33 cellular contexts compared by ENCODE assay signal in genomic region chr17:8610558-8610957, GRCh38. TPM values are rescaled to one million over a fixed set of nuclear protein-coding genes. Genes with fewer than 3 reads are reported as not detected.
DNase-seq lines count a peak whose midpoint lies in the region; ATAC-seq, FAIRE-seq and TF ChIP-seq lines count a peak whose summit lies in the region.
"Had no signal": no experiment of that assay in that cellular context is flagged by ENCODE, and none has a peak within 500 bp of the region (broad histone marks: within the 10 kb centered on the region; RNA-seq: fewer than 3 reads in every experiment).

No MANE protein-coding gene starts in this region.

- H3K79me2 ChIP-seq in hepatocyte: peaks cover 98% of the 10 kb centered on the region

- ATAC-seq in A549 (no peak), gastrocnemius medialis (no peak)
- ATAC-seq: K562; natural killer cell treated with Interleukin-12 subunit alpha and Interleukin-12 subunit beta and Interleukin-15 and Interleukin-18, amount 100 ng/mL, for 72 hours; stimulated activated memory B cell treated with anti-CD40 and anti-IgM and Interleukin-4, amounts not matched to agents 10 μg/mL and 1 μg/mL and 100 μg/mL, for 72 hours had no signal

- no peak overlapping the region for H2AFZ ChIP-seq in hepatocyte

- H3K4me1 Mint-ChIP-seq in CD4-positive, alpha-beta memory T cell: no peaks in the 10 kb centered on the region
- H3K4me1 Mint-ChIP-seq: stimulated activated memory B cell treated with anti-CD40 and anti-IgM and Interleukin-4, amounts not matched to agents 10 μg/mL and 1 μg/mL and 100 μg/mL, for 72 hours had no signal

- peaks cover 21% of the 10 kb centered on the region for H4K20me1 ChIP-seq in hepatocyte (ENCODE audit: insufficient read depth, poor library complexity, severe bottlenecking)

- FAIRE-seq in A549 (lab: Jason Lieb, UNC): peak; percentile 32
- FAIRE-seq: islet of Langerhans, K562, RCC 7860 had no signal

- no peak for TF ChIP-seq EP300 in A549 (IDR thresholded peaks at IDR 0.05)

- peaks cover 5 to 13% of the 10 kb centered on the region in 2 donors for H3K27me3 Mint-ChIP-seq in CD4-positive, alpha-beta memory T cell

- no peak overlapping the region for H3K27ac Mint-ChIP-seq in CD4-positive, alpha-beta memory T cell
- H3K27ac Mint-ChIP-seq: activated CD4-positive, alpha-beta memory T cell treated with anti-CD3 and anti-CD28 coated beads for 36 hours; activated T-helper 1 cell treated with anti-CD3 and anti-CD28 coated beads, Interleukin-12 subunit alpha, Interleukin-12 subunit beta, Interleukin-2, Interleukin-4 antibody, amounts not matched to agents 30 ng/mL and 10 ng/mL and 1 ng/mL, durations not matched to agents 14 hours and 24 hours and 36 hours; dendritic cell treated with granulocyte-macrophage colony-stimulating factor and Interleukin-4, amounts not matched to agents 40 ng/mL and 50 ng/mL, for 4 days; natural killer cell treated with Interleukin-12 subunit alpha and Interleukin-12 subunit beta and Interleukin-15 and Interleukin-18, amount 100 ng/mL, for 72 hours; stimulated activated memory B cell treated with anti-CD40 and anti-IgM and Interleukin-4, amounts not matched to agents 10 μg/mL and 1 μg/mL and 100 μg/mL, for 72 hours had no signal

- H3K36me3 Mint-ChIP-seq in CD4-positive, alpha-beta memory T cell: no peaks in the 10 kb centered on the region
- H3K36me3 Mint-ChIP-seq: activated CD4-positive, alpha-beta memory T cell treated with anti-CD3 and anti-CD28 coated beads for 36 hours; natural killer cell treated with Interleukin-12 subunit alpha and Interleukin-12 subunit beta and Interleukin-15 and Interleukin-18, amount 100 ng/mL, for 72 hours had no signal

- H3K4me3 ChIP-seq in A549 (no peak overlapping the region), SJSA1 (no peak overlapping the region), hepatocyte (no peak overlapping the region), gastrocnemius medialis (no peak overlapping the region)
- H3K4me3 ChIP-seq in CD4-positive, alpha-beta memory T cell (ENCODE audit: low read length in 2 of 2): no peak overlapping the region
- H3K4me3 ChIP-seq: cardiac muscle cell, esophagus squamous epithelium, K562, ovary, SJCRH30 had no signal

- H3K27me3 ChIP-seq in SJSA1 (replicated peaks): no peaks in the 10 kb centered on the region
- no peaks in the 10 kb centered on the region for H3K27me3 ChIP-seq in hepatocyte
- no peaks in the 10 kb centered on the region for H3K27me3 ChIP-seq in gastrocnemius medialis
- H3K27me3 ChIP-seq in CD4-positive, alpha-beta memory T cell (ENCODE audit: insufficient read depth, low read length): no peaks in the 10 kb centered on the region
- H3K27me3 ChIP-seq: BE2C, cardiac muscle cell, esophagus squamous epithelium, ovary, SJCRH30 had no signal

- no peaks in the 10 kb centered on the region for H3K9me2 ChIP-seq in hepatocyte (replicated peaks; ENCODE audit: insufficient read depth)

- TF ChIP-seq CTCF in A549 (IDR thresholded peaks at IDR 0.05) (no peak), hepatocyte (IDR thresholded peaks at IDR 0.05; ENCODE audit: poor library complexity) (no peak), gastrocnemius medialis (IDR thresholded peaks at IDR 0.05 in 4 of 5, conservative IDR thresholded peaks at IDR 0.05 in 1 of 5) (no peak)

- in situ Hi-C loops in gastrocnemius medialis (cut with MboI; ENCODE audit: low sequenced_read_pairs in 4 of 4): no loop called here

- no peak overlapping the region for H3K4me3 Mint-ChIP-seq in CD4-positive, alpha-beta memory T cell
- H3K4me3 Mint-ChIP-seq: activated CD4-positive, alpha-beta memory T cell treated with anti-CD3 and anti-CD28 coated beads for 36 hours; activated T-helper 1 cell treated with anti-CD3 and anti-CD28 coated beads, Interleukin-12 subunit alpha, Interleukin-12 subunit beta, Interleukin-2, Interleukin-4 antibody, amounts not matched to agents 30 ng/mL and 10 ng/mL and 1 ng/mL, durations not matched to agents 14 hours and 24 hours and 36 hours; dendritic cell treated with granulocyte-macrophage colony-stimulating factor and Interleukin-4, amounts not matched to agents 40 ng/mL and 50 ng/mL, for 4 days; natural killer cell treated with Interleukin-12 subunit alpha and Interleukin-12 subunit beta and Interleukin-15 and Interleukin-18, amount 100 ng/mL, for 72 hours; stimulated activated memory B cell treated with anti-CD40 and anti-IgM and Interleukin-4, amounts not matched to agents 10 μg/mL and 1 μg/mL and 100 μg/mL, for 72 hours had no signal

- 95% methylated on average over 2 of the region's 2 CpGs for WGBS in A549 (ENCODE audit: missing lambda C conversion rate)
- WGBS in hepatocyte (ENCODE audit: low lambda C conversion rate, missing lambda C conversion rate): 100% methylated on average over 2 of the region's 2 CpGs

- H3K4me2 ChIP-seq in A549 (no peak overlapping the region), hepatocyte (no peak overlapping the region)

- CTCF ChIA-PET in A549 (lab: Yijun Ruan, JAX): interaction anchor here (0.6 to 1.0 kb wide), 2 partner anchors 214 to 448 kb away, joined by 4 to 5 read pairs; no protein-coding TSS in a partner anchor
- CTCF ChIA-PET in CD4-positive, alpha-beta memory T cell (lab: Charles Lee; ENCODE audit: partially characterized antibody): no interaction called here

- intact Hi-C loops in gastrocnemius medialis (cut with DNase I; ENCODE audit: low total_unique reads): no loop called here
- intact Hi-C loops in CD4-positive, alpha-beta memory T cell (cut with micrococcal nuclease): no loop called here

- DNase-seq in A549 (ENCODE audit: low read depth in 1 of 2, low spot score in 1 of 2) (no peak), SJSA1 (ENCODE audit: low read depth in 1 of 2, low spot score in 2 of 2) (no peak), hepatocyte (ENCODE audit: low spot score) (no peak), gastrocnemius medialis (no peak), NCI-H2227 (lab: John Stamatoyannopoulos, UW; ENCODE audit: unreplicated experiment) (no peak)
- no peak for DNase-seq in activated naive CD4-positive, alpha-beta T cell treated with Interleukin-2 at 50 U/mL for 16 hours
- no peak for DNase-seq in CD4-positive, alpha-beta memory T cell
- no peak for DNase-seq in central memory CD4-positive, alpha-beta T cell
- DNase-seq: ACHN; activated CD4-positive, alpha-beta memory T cell treated with anti-CD3 and anti-CD28 coated beads for 36 hours; activated CD8-positive, alpha-beta memory T cell treated with anti-CD3 and anti-CD28 coated beads, Interleukin-2, amount 50 U/mL, for 4 hours; activated naive CD4-positive, alpha-beta T cell treated with anti-CD3 and anti-CD28 coated beads, Interleukin-2, amount 50 U/mL, for 16 hours; amygdala; BE2C; DMS79; esophagus squamous epithelium; GF-D8; H7; left ventricle myocardium superior; NCI-H2081 treated with DMSO at 0.1 percent for 48 hours; NCI-H345; NCI-H748 treated with DMSO at 0.1 percent for 48 hours; ovary; SJCRH30; stimulated activated CD4-positive, alpha-beta T cell treated with anti-CD3 and anti-CD28 coated beads, Interleukin-4, amount 100 ng/mL, for 4 hours had no signal

- peaks cover 0 to 5% (median 1%) of the 10 kb centered on the region in 8 donors for H3K9me3 Mint-ChIP-seq in CD4-positive, alpha-beta memory T cell
- H3K9me3 Mint-ChIP-seq: activated T-helper 1 cell treated with anti-CD3 and anti-CD28 coated beads, Interleukin-12 subunit alpha, Interleukin-12 subunit beta, Interleukin-2, Interleukin-4 antibody, amounts not matched to agents 30 ng/mL and 10 ng/mL and 1 ng/mL, durations not matched to agents 14 hours and 24 hours and 36 hours; dendritic cell treated with granulocyte-macrophage colony-stimulating factor and Interleukin-4, amounts not matched to agents 40 ng/mL and 50 ng/mL, for 4 days; natural killer cell treated with Interleukin-12 subunit alpha and Interleukin-12 subunit beta and Interleukin-15 and Interleukin-18, amount 100 ng/mL, for 72 hours had no signal

- TF ChIP-seq RAD21 in A549 (conservative IDR thresholded peaks at IDR 0.05 in 1 of 2, IDR thresholded peaks at IDR 0.05 in 1 of 2): no peak

- POLR2A ChIA-PET in A549 (lab: Yijun Ruan, JAX): no interaction called here
- POLR2A ChIA-PET in CD4-positive, alpha-beta memory T cell (lab: Charles Lee; ENCODE audit: partially characterized antibody): no interaction called here

- H3K9me3 ChIP-seq in A549 (no peaks in the 10 kb centered on the region), SJSA1 (replicated peaks) (no peaks in the 10 kb centered on the region), hepatocyte (ENCODE audit: low read depth) (no peaks in the 10 kb centered on the region), gastrocnemius medialis (no peaks in the 10 kb centered on the region)
- H3K9me3 ChIP-seq in CD4-positive, alpha-beta memory T cell (ENCODE audit: control insufficient read depth in 1 of 2, low read length in 2 of 2): no peaks in the 10 kb centered on the region
- H3K9me3 ChIP-seq: BE2C, esophagus squamous epithelium, ovary, SJCRH30 had no signal

- H3K36me3 ChIP-seq in SJSA1: no peaks in the 10 kb centered on the region
- no peaks in the 10 kb centered on the region for H3K36me3 ChIP-seq in hepatocyte (replicated peaks; ENCODE audit: insufficient read depth, low read depth)
- H3K36me3 ChIP-seq in gastrocnemius medialis: no peaks in the 10 kb centered on the region
- no peaks in the 10 kb centered on the region for H3K36me3 ChIP-seq in CD4-positive, alpha-beta memory T cell (ENCODE audit: insufficient read depth, low read length)
- H3K36me3 ChIP-seq: BE2C, cardiac muscle cell, esophagus squamous epithelium, ovary, SJCRH30 had no signal

- no peak overlapping the region for H3K27ac ChIP-seq in A549
- peak overlapping the region; percentile 65 for H3K27ac ChIP-seq in SJSA1
- H3K27ac ChIP-seq in hepatocyte: peak overlapping the region; percentile 49
- peak overlapping the region; percentile 57 to 73 (median 64) for H3K27ac ChIP-seq in gastrocnemius medialis
- H3K27ac ChIP-seq in CD4-positive, alpha-beta memory T cell (ENCODE audit: low read depth, low read length): no peak overlapping the region
- H3K27ac ChIP-seq: cardiac muscle cell, esophagus squamous epithelium, ovary, SJCRH30 had no signal

- no peak for TF ChIP-seq POLR2A in A549 (IDR thresholded peaks at IDR 0.05; ENCODE audit: low read length)
- TF ChIP-seq POLR2A in gastrocnemius medialis (IDR thresholded peaks at IDR 0.05): no peak

- H3K4me1 ChIP-seq in A549 (0 out of 3 replicates have a peak, but pooled peaks cover 6% of the 10 kb centered on the region), SJSA1 (replicated peaks) (peaks cover 73% of the 10 kb centered on the region), hepatocyte (ENCODE audit: insufficient read depth) (peaks cover 27% of the 10 kb centered on the region), gastrocnemius medialis (peaks cover 15 to 29% of the 10 kb centered on the region in 2 donors)
- H3K4me1 ChIP-seq in CD4-positive, alpha-beta memory T cell (ENCODE audit: insufficient read depth, low read length): no peaks in the 10 kb centered on the region
- H3K4me1 ChIP-seq: BE2C, SJCRH30 had no signal

RNA-seq across cellular contexts. Expression of gene MYH10, which starts 20.0 kb away (rescaled TPM):
- polyA plus RNA-seq in A549 (2011; rRNA removed) (28.3 TPM in 2 replicates), A549 (2017; fragmentation: RNase III; extraction: RNeasy Plus Mini Kit Qiagen cat#74134 plus additional on column Dnase treatment) (26.4 to 26.7 TPM (median 26.5 TPM) in 3 replicates), hepatocyte (87.8 and 104 TPM in 2 replicates)
- polyA plus RNA-seq in A549 (2012; cell fraction: cytosol; rRNA removed): 25.3 and 27.1 TPM in 2 replicates
- 67.6 and 76.0 TPM in 2 replicates for polyA plus RNA-seq in A549 (2012; cell fraction: nucleus; rRNA removed)
- polyA minus RNA-seq in A549 (2011; rRNA and poly(A)+ RNA removed): 30.3 and 55.2 TPM in 2 replicates
- 122 and 150 TPM in 2 replicates for total RNA-seq in SJSA1 (2014; rRNA removed; shearing (Covaris generic))
- total RNA-seq in hepatocyte (72.0 and 75.6 TPM in 2 replicates), gastrocnemius medialis (10 to 100 TPM in 1 of 4 donors, 1 to 10 TPM in 3; 2.5 to 10.6 (median 4.1) TPM)
- total RNA-seq in CD4-positive, alpha-beta memory T cell: 1 to 10 TPM; 1.9 to 2.8 TPM
- polyA plus RNA-seq in CD4-positive, alpha-beta memory T cell: 1 to 10 TPM; 1.9 to 2.2 TPM

Comparison
In these comparisons a context has a peak if more than half of its experiments do, and no peak if none do; other contexts are left out.
1. H3K27ac ChIP-seq: peak in SJSA1 (single experiment), hepatocyte (single experiment) and gastrocnemius medialis (4 of 4); none in A549 (0 of 2) and CD4-positive, alpha-beta memory T cell (single experiment).